In genomic region chr17:82314012-82314720, GRCh38 we compare ENCODE assay signal across 21 cellular contexts. TPM values are rescaled to one million over a fixed set of nuclear protein-coding genes. Genes with fewer than 3 reads are reported as not detected.
DNase-seq lines count a peak whose midpoint lies in the region; ATAC-seq and TF ChIP-seq lines count a peak whose summit lies in the region.
"Had no signal": no experiment of that assay in that cellular context is flagged by ENCODE, and none has a peak within 500 bp of the region (broad histone marks: within the 10 kb centered on the region; RNA-seq: fewer than 3 reads in every experiment).

No MANE protein-coding gene starts in this region.

- H3K36me3 Mint-ChIP-seq in stimulated activated naive CD8-positive, alpha-beta T cell treated with anti-CD3 and anti-CD28 coated beads, Interleukin-15, Interleukin-2, amounts not matched to agents 100 ng/mL and 50 ng/mL, for 24 hours (ENCODE audit: low read depth), result peaks cover 19% of the 10 kb centered on the region
- H3K36me3 Mint-ChIP-seq in activated B cell treated with CpG ODN at 0.5 μM for 24 hours (ENCODE audit: low read depth) (no peaks in the 10 kb centered on the region), immature natural killer cell (peaks cover 0 to 11% (median 3%) of the 10 kb centered on the region in 3 donors)
- H3K36me3 Mint-ChIP-seq: type B pancreatic cell, WTC11 had no signal

- H3K79me2 ChIP-seq in OCI-LY7 (ENCODE audit: insufficient read depth, low read depth, low read length), result no peaks in the 10 kb centered on the region

- H3K27ac ChIP-seq in thymus (ENCODE audit: low read depth) (peak overlapping the region; percentile 1), OCI-LY7 (ENCODE audit: low read depth, low read length, poor library complexity, severe bottlenecking) (no peak overlapping the region)
- H3K27ac ChIP-seq: brain microvascular endothelial cell, heart left ventricle, right atrium auricular region had no signal

- no peaks in the 10 kb centered on the region for H3K9me3 ChIP-seq in thymus (ENCODE audit: control insufficient read depth)
- H3K9me3 ChIP-seq in OCI-LY7 (ENCODE audit: low read length), result peaks cover 1% of the 10 kb centered on the region; the same call in 1 of the 2 replicates
- H3K9me3 ChIP-seq: heart left ventricle, right atrium auricular region had no signal

- 76% methylated on average over 27 of the region's 27 CpGs for WGBS in thymus

- no peak overlapping the region for H2AFZ ChIP-seq in OCI-LY7 (ENCODE audit: low read length)

- peak overlapping the region; percentile 79 for H3K27ac Mint-ChIP-seq in stimulated activated naive CD8-positive, alpha-beta T cell treated with anti-CD3 and anti-CD28 coated beads, Interleukin-15, Interleukin-2, amounts not matched to agents 100 ng/mL and 50 ng/mL, for 24 hours
- H3K27ac Mint-ChIP-seq in activated B cell treated with CpG ODN at 0.5 μM for 24 hours (no peak overlapping the region), immature natural killer cell (peak overlapping the region; percentile 34 to 67 (median 57))
- H3K27ac Mint-ChIP-seq: type B pancreatic cell, WTC11 had no signal

- no peak for DNase-seq in stimulated activated naive CD8-positive, alpha-beta T cell treated with anti-CD3 and anti-CD28 coated beads, Interleukin-15, Interleukin-2, amounts not matched to agents 100 U/mL and 50 U/mL, for 24 hours
- DNase-seq in activated B cell treated with CpG ODN at 0.5 μM for 24 hours (no peak), immature natural killer cell (no peak), KG1 (lab: John Stamatoyannopoulos, UW) (no peak), OCI-LY7 (ENCODE audit: low spot score) (no peak)
- DNase-seq: brain microvascular endothelial cell; cortex of kidney; heart left ventricle; NCI-H1417 treated with DMSO at 0.1 percent for 48 hours; NCI-H526; Right ventricle myocardium superior; stimulated activated CD4-positive, alpha-beta T cell treated with anti-CD3 and anti-CD28 coated beads, Interleukin-15, amount 100 ng/mL, for 24 hours had no signal

- H3K9me2 ChIP-seq in OCI-LY7 (ENCODE audit: insufficient read depth, low read length), result no peaks in the 10 kb centered on the region

- BruUV-seq in OCI-LY7 (replicated peaks; lab: Mats Ljungman, UMichigan), result no TSS peak

- no peaks in the 10 kb centered on the region for H4K20me1 ChIP-seq in OCI-LY7 (ENCODE audit: insufficient read depth, low read length)

- H3K27me3 Mint-ChIP-seq in stimulated activated naive CD8-positive, alpha-beta T cell treated with anti-CD3 and anti-CD28 coated beads, Interleukin-15, Interleukin-2, amounts not matched to agents 100 ng/mL and 50 ng/mL, for 24 hours, result no peaks in the 10 kb centered on the region
- H3K27me3 Mint-ChIP-seq in activated B cell treated with CpG ODN at 0.5 μM for 24 hours, result peaks cover 23% of the 10 kb centered on the region
- H3K27me3 Mint-ChIP-seq in immature natural killer cell (ENCODE audit: low read depth in 3 of 3), result peaks cover 6 to 23% (median 8%) of the 10 kb centered on the region in 3 donors

- CTCF ChIA-PET in activated B cell treated with CpG ODN at 0.5 μM for 24 hours (lab: Charles Lee), result no interaction called here
- CTCF ChIA-PET in OCI-LY7 (lab: Charles Lee; ENCODE audit: unreplicated experiment), result no interaction called here

- TF ChIP-seq CTCF in activated B cell treated with CpG ODN at 0.5 μM for 24 hours (IDR thresholded peaks at IDR 0.05), result no peak
- no peak for TF ChIP-seq CTCF in OCI-LY7 (conservative IDR thresholded peaks at IDR 0.05; ENCODE audit: low read length)

- no peak overlapping the region for H3K4me2 ChIP-seq in OCI-LY7 (ENCODE audit: low read length)

- ATAC-seq in stimulated activated naive CD8-positive, alpha-beta T cell treated with anti-CD3 and anti-CD28 coated beads, Interleukin-15, Interleukin-2, amounts not matched to agents 100 U/mL and 50 U/mL, for 24 hours, result no peak
- ATAC-seq in activated B cell treated with CpG ODN at 0.5 μM for 24 hours (ENCODE audit: low read depth), result peak; percentile 31
- ATAC-seq in HG02840 (IDR thresholded peaks at IDR 0.05; ENCODE audit: low FRiP score, unreplicated experiment), result no peak
- ATAC-seq: WTC11 had no signal

- H3K4me3 Mint-ChIP-seq in stimulated activated naive CD8-positive, alpha-beta T cell treated with anti-CD3 and anti-CD28 coated beads, Interleukin-15, Interleukin-2, amounts not matched to agents 100 ng/mL and 50 ng/mL, for 24 hours, result no peak overlapping the region
- H3K4me3 Mint-ChIP-seq in activated B cell treated with CpG ODN at 0.5 μM for 24 hours (no peak overlapping the region), immature natural killer cell (peak overlapping the region; percentile 18 to 70 (median 42))
- H3K4me3 Mint-ChIP-seq: type B pancreatic cell, WTC11 had no signal

- peaks cover 18% of the 10 kb centered on the region for H3K4me1 ChIP-seq in thymus (ENCODE audit: control insufficient read depth, insufficient read depth, low read length)
- no peaks in the 10 kb centered on the region for H3K4me1 ChIP-seq in OCI-LY7 (ENCODE audit: insufficient read depth, low read length, poor library complexity, severe bottlenecking)

- intact Hi-C loops in activated B cell treated with CpG ODN at 0.5 μM for 24 hours (cut with micrococcal nuclease), result no loop called here
- intact Hi-C loops in OCI-LY7 (cut with micrococcal nuclease; ENCODE audit: unreplicated experiment), result no loop called here

- H3K4me3 ChIP-seq in thymus (ENCODE audit: low read length) (no peak overlapping the region), OCI-LY7 (ENCODE audit: low read depth, low read length, poor library complexity, severe bottlenecking) (no peak overlapping the region)
- H3K4me3 ChIP-seq: heart left ventricle, right atrium auricular region had no signal

- POLR2A ChIA-PET in activated B cell treated with CpG ODN at 0.5 μM for 24 hours (lab: Charles Lee) (interaction anchor here (0.6 to 1.6 kb wide), 2 partner anchors 16 to 104 kb away, joined by 3 to 15 read pairs; no protein-coding TSS in a partner anchor), OCI-LY7 (lab: Charles Lee) (no interaction called here)

- H3K9me3 Mint-ChIP-seq in stimulated activated naive CD8-positive, alpha-beta T cell treated with anti-CD3 and anti-CD28 coated beads, Interleukin-15, Interleukin-2, amounts not matched to agents 100 ng/mL and 50 ng/mL, for 24 hours, result no peaks in the 10 kb centered on the region
- H3K9me3 Mint-ChIP-seq in activated B cell treated with CpG ODN at 0.5 μM for 24 hours, result no peaks in the 10 kb centered on the region
- H3K9me3 Mint-ChIP-seq in immature natural killer cell, result no peaks in the 10 kb centered on the region
- H3K9me3 Mint-ChIP-seq: type B pancreatic cell, WTC11 had no signal

- peaks cover 22% of the 10 kb centered on the region for H3K4me1 Mint-ChIP-seq in stimulated activated naive CD8-positive, alpha-beta T cell treated with anti-CD3 and anti-CD28 coated beads, Interleukin-15, Interleukin-2, amounts not matched to agents 100 ng/mL and 50 ng/mL, for 24 hours (ENCODE audit: low read depth)
- H3K4me1 Mint-ChIP-seq in activated B cell treated with CpG ODN at 0.5 μM for 24 hours, result peaks cover 18% of the 10 kb centered on the region
- peaks cover 14 to 25% of the 10 kb centered on the region in 2 donors for H3K4me1 Mint-ChIP-seq in immature natural killer cell

- peaks cover 14% of the 10 kb centered on the region for H3K36me3 ChIP-seq in thymus (ENCODE audit: control insufficient read depth, insufficient read depth)
- H3K36me3 ChIP-seq in OCI-LY7 (ENCODE audit: insufficient read depth, low read length), result no peaks in the 10 kb centered on the region
- H3K36me3 ChIP-seq: brain microvascular endothelial cell, heart left ventricle, right atrium auricular region had no signal

- H3K27me3 ChIP-seq in thymus (ENCODE audit: control insufficient read depth, insufficient read depth), result no peaks in the 10 kb centered on the region

RNA-seq across cellular contexts. Expression of gene CD7, which starts 3.2 kb away (rescaled TPM):
- total RNA-seq in activated B cell treated with CpG ODN at 0.5 μM for 24 hours, result 0.32 and 0.42 TPM in 2 replicates
- 100 to 1,000 TPM; 278 to 589 (median 370) TPM for polyA plus RNA-seq in immature natural killer cell
- 153 TPM for polyA plus RNA-seq in thymus
- not detected in 2 replicates for total RNA-seq in OCI-LY7 (2014; rRNA removed; shearing (Covaris generic))
- not detected in 2 replicates for total RNA-seq in OCI-LY7 (2022)
- total RNA-seq: osteoblast had no signal

RNA-seq across cellular contexts. Expression of gene SECTM1, which starts 19.4 kb away (rescaled TPM):
- total RNA-seq in activated B cell treated with CpG ODN at 0.5 μM for 24 hours, result not detected in 2 replicates
- polyA plus RNA-seq in immature natural killer cell, result 1 to 10 TPM in 2 of 3 donors, not detected in 1; 2.7 to 3.6 TPM
- polyA plus RNA-seq in thymus, result 11.7 TPM
- not detected in 2 replicates for total RNA-seq in OCI-LY7 (2014; rRNA removed; shearing (Covaris generic))
- total RNA-seq in OCI-LY7 (2022), result not detected in 2 replicates

RNA-seq across cellular contexts. Expression of gene CSNK1D, which starts 40.7 kb away (rescaled TPM):
- 147 and 170 TPM in 2 replicates for total RNA-seq in activated B cell treated with CpG ODN at 0.5 μM for 24 hours
- polyA plus RNA-seq in immature natural killer cell, result 100 to 1,000 TPM in 1 of 3 donors, 10 to 100 TPM in 2; 48.9 to 130 (median 55.9) TPM
- 113 TPM for polyA plus RNA-seq in thymus
- 39.7 and 53.0 TPM in 2 replicates for total RNA-seq in OCI-LY7 (2014; rRNA removed; shearing (Covaris generic))
- 170 and 181 TPM in 2 replicates for total RNA-seq in OCI-LY7 (2022)

RNA-seq across cellular contexts. Expression of gene TEX19, which starts 44.9 kb away (rescaled TPM):
- not detected in 2 replicates for total RNA-seq in activated B cell treated with CpG ODN at 0.5 μM for 24 hours
- polyA plus RNA-seq in immature natural killer cell, result not detected
- 0.02 TPM for polyA plus RNA-seq in thymus
- total RNA-seq in OCI-LY7 (2014; rRNA removed; shearing (Covaris generic)), result 2.6 and 3.4 TPM in 2 replicates
- 1.8 and 2.0 TPM in 2 replicates for total RNA-seq in OCI-LY7 (2022)
- total RNA-seq: heart left ventricle, MCF 10A, right atrium auricular region, Right ventricle myocardium superior had no signal
- polyA plus RNA-seq: heart left ventricle, liver had no signal

RNA-seq across cellular contexts. Expression of gene UTS2R, which starts 57.4 kb away (rescaled TPM):
- total RNA-seq in activated B cell treated with CpG ODN at 0.5 μM for 24 hours, result not detected in 2 replicates
- not detected for polyA plus RNA-seq in immature natural killer cell
- polyA plus RNA-seq in thymus, result 0.07 TPM
- total RNA-seq in OCI-LY7 (2014; rRNA removed; shearing (Covaris generic)), result 11.9 and 17.4 TPM in 2 replicates
- 34.9 and 36.3 TPM in 2 replicates for total RNA-seq in OCI-LY7 (2022)
- total RNA-seq: liver, MCF 10A, osteoblast had no signal
- polyA plus RNA-seq: liver had no signal

Comparison
In these comparisons a context has a peak if more than half of its experiments do, and no peak if none do; other contexts are left out.
1. H3K4me3 Mint-ChIP-seq: peak in immature natural killer cell (5 of 5); none in stimulated activated naive CD8-positive, alpha-beta T cell treated with anti-CD3 and anti-CD28 coated beads, Interleukin-15, Interleukin-2, amounts not matched to agents 100 ng/mL and 50 ng/mL, for 24 hours (single experiment) and activated B cell treated with CpG ODN at 0.5 μM for 24 hours (single experiment).